In genomic region chr13:73058432-73058740, GRCh38 we compare ENCODE assay signal across 8 cellular contexts. TPM values are rescaled to one million over a fixed set of nuclear protein-coding genes. Genes with fewer than 3 reads are reported as not detected.
DNase-seq lines count a peak whose midpoint lies in the region; ATAC-seq, FAIRE-seq and TF ChIP-seq lines count a peak whose summit lies in the region.

No MANE protein-coding gene starts in this region.

- ATAC-seq in GM21723 (IDR thresholded peaks at IDR 0.05; ENCODE audit: unreplicated experiment): peak; percentile 27

- H3K27me3 ChIP-seq in fibroblast of lung (ENCODE audit: control insufficient read depth, insufficient read depth, low read length) (no peaks in the 10 kb centered on the region), small intestine (ENCODE audit: control insufficient read depth in 2 of 2, insufficient read depth in 2 of 2, low read length in 2 of 2) (no peaks in the 10 kb centered on the region)

- H3K36me3 ChIP-seq in fibroblast of lung (ENCODE audit: control insufficient read depth, insufficient read depth, low read length) (no peaks in the 10 kb centered on the region), small intestine (ENCODE audit: control insufficient read depth in 2 of 2, insufficient read depth in 2 of 2, low read length in 2 of 2) (peaks cover 2 to 9% of the 10 kb centered on the region in 2 donors)

- H3K4me1 ChIP-seq in fibroblast of lung (ENCODE audit: control insufficient read depth, extremely low read depth, insufficient read depth, low read length) (no peaks in the 10 kb centered on the region), small intestine (ENCODE audit: control insufficient read depth in 2 of 2, insufficient read depth in 1 of 2, low read depth in 1 of 2, low read length in 1 of 2) (peaks cover 0 to 4% of the 10 kb centered on the region in 2 donors)

- H3K4me2 ChIP-seq in fibroblast of lung (ENCODE audit: extremely low read depth, insufficient read depth, low read length): peak overlapping the region; percentile 95

- FAIRE-seq in small intestine (lab: Jason Lieb, UNC): no peak

- H3K27ac ChIP-seq in fibroblast of lung (ENCODE audit: insufficient read depth, low read length) (no peak overlapping the region), small intestine (ENCODE audit: low read depth in 1 of 2, low read length in 1 of 2) (peak overlapping the region; percentile 68 to 91), substantia nigra (ENCODE audit: low read depth, low read length, poor library complexity, severe bottlenecking) (no peak overlapping the region)

- H3K9ac ChIP-seq in fibroblast of lung (ENCODE audit: insufficient read depth, low read length): no peak overlapping the region

- peak overlapping the region; percentile 77 for H2AFZ ChIP-seq in fibroblast of lung (ENCODE audit: low read length)

- H3K4me3 ChIP-seq in GM12875 (ENCODE audit: low read depth, low read length) (peak overlapping the region; percentile 33), fibroblast of lung (replicated peaks in 1 of 4; ENCODE audit: control extremely low read depth in 1 of 4, insufficient read depth in 1 of 4, low read depth in 3 of 4, low read length in 4 of 4) (peak overlapping the region; percentile 65 to 77 (median 70)), small intestine (ENCODE audit: low read depth in 1 of 2, low read length in 2 of 2) (peak overlapping the region; percentile 26 to 100)

- WGBS in small intestine, 3 donors: 1 to 4% (median 2%) methylated on average over 8 of the region's 8 CpGs

- no peaks in the 10 kb centered on the region for H3K79me2 ChIP-seq in fibroblast of lung (ENCODE audit: control insufficient read depth, insufficient read depth, low read length)

- H3K9me3 ChIP-seq in fibroblast of lung (ENCODE audit: control insufficient read depth, insufficient read depth, low read depth, low read length) (no peaks in the 10 kb centered on the region), small intestine (ENCODE audit: control insufficient read depth, low read depth) (no peaks in the 10 kb centered on the region)

- DNase-seq in NCI-H526 treated with DMSO at 0.1 percent for 48 hours (lab: John Stamatoyannopoulos, UW) (peak; percentile 73), fibroblast of lung (ENCODE audit: low read depth in 2 of 2) (no peak), small intestine (no peak), substantia nigra (lab: John Stamatoyannopoulos, UW) (no peak), MV-4-11 (lab: John Stamatoyannopoulos, UW) (no peak)
- no peak for DNase-seq in activated CD4-positive, alpha-beta T cell treated with anti-CD3 and anti-CD28 coated beads for 48 hours

- TF ChIP-seq CTCF in GM12875 (IDR thresholded peaks at IDR 0.05; ENCODE audit: borderline replicate concordance, insufficient read depth, low read depth, low read length) (no peak), fibroblast of lung (conservative IDR thresholded peaks at IDR 0.05 in 1 of 2, IDR thresholded peaks at IDR 0.05 in 1 of 2; ENCODE audit: low read depth in 1 of 2, low read length in 2 of 2) (no peak)

- no peaks in the 10 kb centered on the region for H4K20me1 ChIP-seq in fibroblast of lung (ENCODE audit: control insufficient read depth, extremely low read depth, insufficient read depth, low read length)

RNA-seq across cellular contexts. Expression of gene KLF5, which starts 0.4 kb away (rescaled TPM):
- total RNA-seq in fibroblast of lung: 0.26 and 0.83 TPM in 2 replicates
- polyA plus RNA-seq in fibroblast of lung: 3.3 and 6.6 TPM in 2 replicates
- polyA plus RNA-seq in fibroblast of lung (2012): 1.6 and 2.7 TPM in 2 replicates
- polyA minus RNA-seq in fibroblast of lung (ENCODE audit: low replicate concordance): 1.1 and 7.5 TPM in 2 replicates
- polyA plus RNA-seq in small intestine: 100 to 1,000 TPM; 126 to 178 (median 141) TPM

Comparison
In these comparisons a context has a peak if more than half of its experiments do, and no peak if none do; other contexts are left out.
1. H3K27ac ChIP-seq: peak in small intestine (2 of 2); none in fibroblast of lung (single experiment) and substantia nigra (single experiment).
2. RNA of gene KLF5, which starts 0.4 kb away (polyA plus RNA-seq): 126 to 178 TPM in small intestine; 1.6 to 6.6 TPM in fibroblast of lung; every median in the first group is over 10 times any median in the second.
3. Peak in every context shown above with its lines, with median percentiles within 50 percentile points of each other: H3K4me3 ChIP-seq.